8 cellular contexts compared by ENCODE assay signal in genomic region chr2:28717339-28717758, GRCh38. TPM values are rescaled to one million over a fixed set of nuclear protein-coding genes. Genes with fewer than 3 reads are reported as not detected.
A peak's percentile ranks its signal among the peaks of the same experiment; 100 is the strongest.
DNase-seq lines count a peak whose midpoint lies in the region; ATAC-seq and TF ChIP-seq lines count a peak whose summit lies in the region.

No MANE protein-coding gene starts in this region.

- peaks cover 0 to 4% (median 0%) of the 10 kb centered on the region in 5 donors for H3K36me3 Mint-ChIP-seq in naive thymus-derived CD4-positive, alpha-beta T cell

- H3K27ac Mint-ChIP-seq in naive thymus-derived CD4-positive, alpha-beta T cell, result peak overlapping the region in 2 of 9 donors; percentile 61 to 71

- H3K27ac ChIP-seq in PC-3 (ENCODE audit: low read length) (peak overlapping the region; percentile 80), esophagus (ENCODE audit: low read depth in 2 of 2, low read length in 1 of 2) (peak overlapping the region; percentile 76 to 87)
- no peak overlapping the region for H3K27ac ChIP-seq in naive thymus-derived CD4-positive, alpha-beta T cell (ENCODE audit: low read depth, low read length)

- intact Hi-C loops in PC-3 (cut with micrococcal nuclease), result loop anchor here (2.0 to 5.0 kb wide), 3 partner anchors 35 to 75 kb away; partner anchors contain the start of gene PPP1CB
- intact Hi-C loops in naive thymus-derived CD4-positive, alpha-beta T cell (cut with micrococcal nuclease), result no loop called here

- TF ChIP-seq CTCF in PC-3 (conservative IDR thresholded peaks at IDR 0.05; ENCODE audit: low read depth, low read length), result no peak

- no peaks in the 10 kb centered on the region for H3F3A ChIP-seq in PC-3 (ENCODE audit: low read length, unreplicated experiment)

- DNase-seq in DMS79 treated with DMSO at 0.1 percent for 48 hours (lab: John Stamatoyannopoulos, UW) (peak; percentile 58), PC-3 (peak; percentile 77), NCI-H2171 treated with DMSO at 0.1 percent for 48 hours (lab: John Stamatoyannopoulos, UW) (no peak)
- no peak for DNase-seq in naive thymus-derived CD4-positive, alpha-beta T cell
- no peak for DNase-seq in activated T-cell treated with anti-CD3 and anti-CD28 coated beads, Interleukin-2, amount 50 U/mL, for 1 hour

- POLR2A ChIA-PET in PC-3 (lab: Charles Lee; ENCODE audit: unreplicated experiment), result interaction anchor here (0.7 kb wide), 2 partner anchors 13 to 38 kb away, joined by 5 to 6 read pairs; no protein-coding TSS in a partner anchor
- POLR2A ChIA-PET in naive thymus-derived CD4-positive, alpha-beta T cell (lab: Charles Lee), result no interaction called here

- CTCF ChIA-PET in PC-3 (lab: Charles Lee), result no interaction called here
- CTCF ChIA-PET in naive thymus-derived CD4-positive, alpha-beta T cell (lab: Charles Lee), result no interaction called here

- H3K9me2 ChIP-seq in PC-3 (replicated peaks; ENCODE audit: low read length), result no peaks in the 10 kb centered on the region

- 0 out of 2 replicates have a peak overlapping the region, but pooled peaks have one; percentile 14 for H2AFZ ChIP-seq in PC-3 (ENCODE audit: low read length)

- no peaks in the 10 kb centered on the region for H4K20me1 ChIP-seq in PC-3 (ENCODE audit: low read length)

- 0 out of 2 replicates have a peak overlapping the region, but pooled peaks have one; percentile 3 for H3K9ac ChIP-seq in PC-3 (ENCODE audit: low read length)

- H3K9me3 Mint-ChIP-seq in naive thymus-derived CD4-positive, alpha-beta T cell, result peaks cover 0 to 2% (median 0%) of the 10 kb centered on the region in 11 donors

- no peaks in the 10 kb centered on the region for H3K79me2 ChIP-seq in PC-3 (ENCODE audit: low read length)

- peaks cover 0 to 16% (median 0%) of the 10 kb centered on the region in 7 donors for H3K4me1 Mint-ChIP-seq in naive thymus-derived CD4-positive, alpha-beta T cell

- peak overlapping the region; percentile 59 for H3K4me2 ChIP-seq in PC-3 (ENCODE audit: low read length)

- no peaks in the 10 kb centered on the region for H3K9me3 ChIP-seq in PC-3 (ENCODE audit: low read length)
- H3K9me3 ChIP-seq in esophagus (ENCODE audit: control insufficient read depth in 2 of 2, insufficient read depth in 1 of 2, low read depth in 1 of 2, low read length in 1 of 2), result no peaks in the 10 kb centered on the region
- no peaks in the 10 kb centered on the region for H3K9me3 ChIP-seq in naive thymus-derived CD4-positive, alpha-beta T cell (ENCODE audit: control insufficient read depth in 2 of 3, low read length in 3 of 3)

- H3K27me3 ChIP-seq in PC-3 (ENCODE audit: low read length) (no peaks in the 10 kb centered on the region), esophagus (ENCODE audit: control insufficient read depth in 1 of 2, insufficient read depth in 2 of 2, low read length in 2 of 2) (no peaks in the 10 kb centered on the region)
- no peaks in the 10 kb centered on the region for H3K27me3 ChIP-seq in naive thymus-derived CD4-positive, alpha-beta T cell (ENCODE audit: control insufficient read depth in 2 of 2, insufficient read depth in 2 of 2, low read length in 2 of 2)

- H3K27me3 Mint-ChIP-seq in naive thymus-derived CD4-positive, alpha-beta T cell, result peaks cover 0 to 7% (median 0%) of the 10 kb centered on the region in 5 donors

- H3K4me3 ChIP-seq in PC-3 (ENCODE audit: low read length), result no peak overlapping the region
- no peak overlapping the region for H3K4me3 ChIP-seq in esophagus (ENCODE audit: low read depth in 1 of 2, low read length in 2 of 2)
- no peak overlapping the region for H3K4me3 ChIP-seq in naive thymus-derived CD4-positive, alpha-beta T cell (ENCODE audit: low read length)

- H3K4me3 Mint-ChIP-seq in naive thymus-derived CD4-positive, alpha-beta T cell, result no peak overlapping the region

- no TSS peak for BruUV-seq in PC-3 (replicated peaks; lab: Mats Ljungman, UMichigan)

- H3K36me3 ChIP-seq in PC-3 (ENCODE audit: low read depth, low read length), result no peaks in the 10 kb centered on the region
- H3K36me3 ChIP-seq in esophagus (ENCODE audit: control insufficient read depth in 2 of 2, insufficient read depth in 2 of 2, low read length in 1 of 2), result no peaks in the 10 kb centered on the region
- H3K36me3 ChIP-seq in naive thymus-derived CD4-positive, alpha-beta T cell (ENCODE audit: control insufficient read depth in 2 of 3, insufficient read depth in 3 of 3, low read length in 3 of 3), result no peaks in the 10 kb centered on the region

- peak; percentile 55 for ATAC-seq in PC-3
- ATAC-seq in naive thymus-derived CD4-positive, alpha-beta T cell, result peak; percentile 78
- ATAC-seq in HG02588 (IDR thresholded peaks at IDR 0.05; ENCODE audit: unreplicated experiment), result no peak
- no peak for ATAC-seq in HG02870 (IDR thresholded peaks at IDR 0.05; ENCODE audit: unreplicated experiment)

- peaks cover 38% of the 10 kb centered on the region for H3K4me1 ChIP-seq in PC-3 (ENCODE audit: insufficient read depth, low read length)
- H3K4me1 ChIP-seq in esophagus (ENCODE audit: control insufficient read depth in 2 of 2, insufficient read depth in 2 of 2, low read length in 1 of 2), result no peaks in the 10 kb centered on the region
- no peaks in the 10 kb centered on the region for H3K4me1 ChIP-seq in naive thymus-derived CD4-positive, alpha-beta T cell (ENCODE audit: control insufficient read depth in 2 of 2, insufficient read depth in 2 of 2, low read length in 2 of 2)

- WGBS in esophagus, 2 donors, result 46 to 59% methylated on average over 5 of the region's 5 CpGs

RNA-seq across cellular contexts. Expression of gene PPP1CB, which starts 34.3 kb away (rescaled TPM):
- total RNA-seq in PC-3 (2014; rRNA removed), result 84.2 and 101 TPM in 2 replicates
- polyA plus RNA-seq in esophagus, result 100 to 1,000 TPM; 104 to 140 TPM
- 100 to 1,000 TPM; 202 to 223 (median 210) TPM for total RNA-seq in naive thymus-derived CD4-positive, alpha-beta T cell
- polyA plus RNA-seq in naive thymus-derived CD4-positive, alpha-beta T cell, result 100 to 1,000 TPM in 1 of 2 donors, 10 to 100 TPM in 1; 73.5 to 100 TPM

Comparison
In these comparisons a context has a peak if more than half of its experiments do, and no peak if none do; other contexts are left out.
1. DNase-seq: peak in DMS79 treated with DMSO at 0.1 percent for 48 hours (single experiment) and PC-3 (single experiment); none in naive thymus-derived CD4-positive, alpha-beta T cell (0 of 9), NCI-H2171 treated with DMSO at 0.1 percent for 48 hours (single experiment) and activated T-cell treated with anti-CD3 and anti-CD28 coated beads, Interleukin-2, amount 50 U/mL, for 1 hour (single experiment).
2. ATAC-seq: peak in PC-3 (single experiment) and naive thymus-derived CD4-positive, alpha-beta T cell (single experiment); none in HG02588 (single experiment) and HG02870 (single experiment).